Comparison of ENCODE assay signal across 8 cellular contexts in genomic region chr17:8376302-8377067, GRCh38.
DNase-seq lines count a peak whose midpoint lies in the region; ATAC-seq and TF ChIP-seq lines count a peak whose summit lies in the region.

TSS of gene KRABD2 (minus strand) at chr17:8376704.

- POLR2A ChIA-PET in Caco-2 (lab: Charles Lee) = interaction anchor here (0.6 to 0.7 kb wide), 2 partner anchors 46 to 81 kb away, joined by 4 read pairs; partner anchors contain the start of gene SLC25A35
- POLR2A ChIA-PET in naive thymus-derived CD4-positive, alpha-beta T cell (lab: Charles Lee) = interaction anchor here (0.6 to 1.6 kb wide), 10 partner anchors 9 to 802 kb away, joined by 3 to 6 read pairs (median 4); partner anchors contain the start of genes NDEL1 and SLC25A35

- no TSS peak for BruUV-seq in Caco-2 (replicated peaks; lab: Mats Ljungman, UMichigan)

- H4K20me1 ChIP-seq in fibroblast of lung (ENCODE audit: control insufficient read depth, extremely low read depth, insufficient read depth, low read length) = no peaks in the 10 kb centered on the region

- CTCF ChIA-PET in Caco-2 (lab: Charles Lee) = interaction anchor here (1.1 kb wide), 1 partner anchor 7 kb away, joined by 4 read pairs; no protein-coding TSS in a partner anchor
- CTCF ChIA-PET in naive thymus-derived CD4-positive, alpha-beta T cell (lab: Charles Lee) = interaction anchor here (0.5 to 1.9 kb wide), 6 partner anchors 9 to 899 kb away, joined by 3 to 7 read pairs (median 4); no protein-coding TSS in a partner anchor

- H3K36me3 ChIP-seq in Caco-2 (ENCODE audit: control insufficient read depth, insufficient read depth, low read length) (no peaks in the 10 kb centered on the region; the same call in 1 of the 2 replicates), Peyer's patch (peaks cover 0 to 48% (median 0%) of the 10 kb centered on the region in 3 donors), fibroblast of lung (ENCODE audit: control insufficient read depth, insufficient read depth, low read length) (peaks cover 9% of the 10 kb centered on the region)
- H3K36me3 ChIP-seq in naive thymus-derived CD4-positive, alpha-beta T cell (ENCODE audit: control insufficient read depth in 2 of 3, insufficient read depth in 3 of 3, low read length in 3 of 3) = peaks cover 26 to 46% (median 36%) of the 10 kb centered on the region in 3 experiments

- H3K4me2 ChIP-seq in fibroblast of lung (ENCODE audit: extremely low read depth, insufficient read depth, low read length) = peak within 1 kb of the TSS; percentile 74

- peak within 1 kb of the TSS; percentile 40 for H3K4me3 ChIP-seq in Caco-2 (ENCODE audit: low read depth, low read length)
- peak within 1 kb of the TSS; percentile 50 to 79 (median 68) for H3K4me3 ChIP-seq in Peyer's patch
- peak within 1 kb of the TSS; percentile 56 to 88 (median 71) for H3K4me3 ChIP-seq in fibroblast of lung (replicated peaks in 1 of 4; ENCODE audit: control extremely low read depth in 1 of 4, insufficient read depth in 1 of 4, low read depth in 3 of 4, low read length in 4 of 4)
- peak within 1 kb of the TSS; percentile 87 for H3K4me3 ChIP-seq in naive thymus-derived CD4-positive, alpha-beta T cell (ENCODE audit: low read length)

- peak within 1 kb of the TSS; percentile 78 to 84 (median 80) for H3K27ac ChIP-seq in Peyer's patch
- peak within 1 kb of the TSS; percentile 59 for H3K27ac ChIP-seq in fibroblast of lung (ENCODE audit: insufficient read depth, low read length)
- H3K27ac ChIP-seq in naive thymus-derived CD4-positive, alpha-beta T cell (ENCODE audit: low read depth, low read length) = peak within 1 kb of the TSS; percentile 80

- ATAC-seq in GM21423 (IDR thresholded peaks at IDR 0.05; ENCODE audit: unreplicated experiment) = peak; percentile 85
- ATAC-seq in naive thymus-derived CD4-positive, alpha-beta T cell = peak; percentile 100
- ATAC-seq in stimulated activated effector memory CD8-positive, alpha-beta T cell treated with anti-CD3 and anti-CD28 coated beads, Interleukin-12 subunit alpha, Interleukin-12 subunit beta, amount 100 ng/mL, for 72 hours = peak; percentile 98

- H3K4me1 ChIP-seq in Caco-2 (no peaks in the 10 kb centered on the region), Peyer's patch (peaks cover 0 to 36% (median 12%) of the 10 kb centered on the region in 4 donors), fibroblast of lung (ENCODE audit: control insufficient read depth, extremely low read depth, insufficient read depth, low read length) (peaks cover 3% of the 10 kb centered on the region)
- peaks cover 28 to 32% of the 10 kb centered on the region in 2 donors for H3K4me1 ChIP-seq in naive thymus-derived CD4-positive, alpha-beta T cell (ENCODE audit: control insufficient read depth in 2 of 2, insufficient read depth in 2 of 2, low read length in 2 of 2)

- H3K27ac Mint-ChIP-seq in Caco-2 (ENCODE audit: unreplicated experiment) = peak within 1 kb of the TSS; percentile 50
- H3K27ac Mint-ChIP-seq in naive thymus-derived CD4-positive, alpha-beta T cell = peak within 1 kb of the TSS; percentile 62 to 94 (median 92)
- H3K27ac Mint-ChIP-seq in stimulated activated effector memory CD8-positive, alpha-beta T cell treated with anti-CD3 and anti-CD28 coated beads, Interleukin-12 subunit alpha, Interleukin-12 subunit beta, amount 100 ng/mL, for 72 hours = peak within 1 kb of the TSS; percentile 51

- no peaks in the 10 kb centered on the region for H3K9me3 Mint-ChIP-seq in Caco-2 (ENCODE audit: unreplicated experiment)
- no peaks in the 10 kb centered on the region for H3K9me3 Mint-ChIP-seq in naive thymus-derived CD4-positive, alpha-beta T cell
- no peaks in the 10 kb centered on the region for H3K9me3 Mint-ChIP-seq in stimulated activated effector memory CD8-positive, alpha-beta T cell treated with anti-CD3 and anti-CD28 coated beads, Interleukin-12 subunit alpha, Interleukin-12 subunit beta, amount 100 ng/mL, for 72 hours

- no peaks in the 10 kb centered on the region for H3K27me3 Mint-ChIP-seq in Caco-2 (ENCODE audit: insufficient read depth, unreplicated experiment)
- H3K27me3 Mint-ChIP-seq in naive thymus-derived CD4-positive, alpha-beta T cell = no peaks in the 10 kb centered on the region

- H3K9ac ChIP-seq in fibroblast of lung (ENCODE audit: insufficient read depth, low read length) = peak within 1 kb of the TSS; percentile 77

- peaks cover 62% of the 10 kb centered on the region for H3K36me3 Mint-ChIP-seq in Caco-2 (ENCODE audit: insufficient read depth, unreplicated experiment)
- peaks cover 0 to 33% (median 31%) of the 10 kb centered on the region in 5 donors for H3K36me3 Mint-ChIP-seq in naive thymus-derived CD4-positive, alpha-beta T cell
- peaks cover 66% of the 10 kb centered on the region for H3K36me3 Mint-ChIP-seq in stimulated activated effector memory CD8-positive, alpha-beta T cell treated with anti-CD3 and anti-CD28 coated beads, Interleukin-12 subunit alpha, Interleukin-12 subunit beta, amount 100 ng/mL, for 72 hours

- peak; percentile 63 to 73 for TF ChIP-seq POLR2A in Peyer's patch (IDR thresholded peaks at IDR 0.05)

- H3K27me3 ChIP-seq in Caco-2 (replicated peaks; ENCODE audit: control insufficient read depth, insufficient read depth, low read length) = no peaks in the 10 kb centered on the region
- no peaks in the 10 kb centered on the region for H3K27me3 ChIP-seq in Peyer's patch
- H3K27me3 ChIP-seq in fibroblast of lung (ENCODE audit: control insufficient read depth, insufficient read depth, low read length) = no peaks in the 10 kb centered on the region
- no peaks in the 10 kb centered on the region for H3K27me3 ChIP-seq in naive thymus-derived CD4-positive, alpha-beta T cell (ENCODE audit: control insufficient read depth in 2 of 2, insufficient read depth in 2 of 2, low read length in 2 of 2)

- DNase-seq in Caco-2 (peak; percentile 69 to 74), KBM-7 (peak; percentile 92), Peyer's patch (peak; percentile 83 to 95 (median 94)), fibroblast of lung (ENCODE audit: low read depth in 2 of 2) (peak; percentile 83)
- peak; percentile 81 to 84 for DNase-seq in activated T-helper 1 cell treated with anti-CD3 and anti-CD28 coated beads, Interleukin-2, amount 50 U/mL, for 16 hours (ENCODE audit: low read depth in 1 of 2, low spot score in 1 of 2)
- DNase-seq in naive thymus-derived CD4-positive, alpha-beta T cell = peak; percentile 77 to 92 (median 85)
- peak; percentile 87 to 94 for DNase-seq in stimulated activated effector memory CD8-positive, alpha-beta T cell treated with anti-CD3 and anti-CD28 coated beads, Interleukin-12 subunit alpha, Interleukin-12 subunit beta, amount 100 ng/mL, for 72 hours (ENCODE audit: low spot score in 2 of 2)

- no peaks in the 10 kb centered on the region for H3K4me1 Mint-ChIP-seq in Caco-2 (ENCODE audit: low read depth, unreplicated experiment)
- peaks cover 32 to 61% (median 46%) of the 10 kb centered on the region in 7 donors for H3K4me1 Mint-ChIP-seq in naive thymus-derived CD4-positive, alpha-beta T cell
- peaks cover 54% of the 10 kb centered on the region for H3K4me1 Mint-ChIP-seq in stimulated activated effector memory CD8-positive, alpha-beta T cell treated with anti-CD3 and anti-CD28 coated beads, Interleukin-12 subunit alpha, Interleukin-12 subunit beta, amount 100 ng/mL, for 72 hours

- peak within 1 kb of the TSS; percentile 57 for H2AFZ ChIP-seq in fibroblast of lung (ENCODE audit: low read length)

- in situ Hi-C loops in KBM-7 (cut with MboI; ENCODE audit: low pct_unique_long_range_greater_than_20kb, low sequenced_read_pairs) = no loop called here

- intact Hi-C loops in Caco-2 (cut with micrococcal nuclease; ENCODE audit: unreplicated experiment) = no loop called here
- intact Hi-C loops in naive thymus-derived CD4-positive, alpha-beta T cell (cut with micrococcal nuclease) = loop anchor here in 1 of 2 donors (1.0 kb wide), 2 partner anchors 129 to 365 kb away; no protein-coding TSS in a partner anchor

- TF ChIP-seq CTCF in Caco-2 (IDR thresholded peaks at IDR 0.05; ENCODE audit: insufficient read depth in 1 of 2, low read depth in 1 of 2, low read length in 1 of 2, severe bottlenecking in 1 of 2, unreplicated experiment in 1 of 2) (peak in 1 of 2 experiments; percentile 22), Peyer's patch (IDR thresholded peaks at IDR 0.05) (peak; percentile 34 to 64 (median 56)), fibroblast of lung (conservative IDR thresholded peaks at IDR 0.05 in 1 of 2, IDR thresholded peaks at IDR 0.05 in 1 of 2; ENCODE audit: low read depth in 1 of 2, low read length in 2 of 2) (peak; percentile 31 to 53)

- peak within 1 kb of the TSS; percentile 68 for H3K4me3 Mint-ChIP-seq in Caco-2 (ENCODE audit: unreplicated experiment)
- peak within 1 kb of the TSS; percentile 82 to 96 (median 90) for H3K4me3 Mint-ChIP-seq in naive thymus-derived CD4-positive, alpha-beta T cell
- peak within 1 kb of the TSS; percentile 75 for H3K4me3 Mint-ChIP-seq in stimulated activated effector memory CD8-positive, alpha-beta T cell treated with anti-CD3 and anti-CD28 coated beads, Interleukin-12 subunit alpha, Interleukin-12 subunit beta, amount 100 ng/mL, for 72 hours

- no peaks in the 10 kb centered on the region for H3K9me3 ChIP-seq in Caco-2
- H3K9me3 ChIP-seq in Peyer's patch = no peaks in the 10 kb centered on the region
- H3K9me3 ChIP-seq in fibroblast of lung (ENCODE audit: control insufficient read depth, insufficient read depth, low read depth, low read length) = no peaks in the 10 kb centered on the region
- H3K9me3 ChIP-seq in naive thymus-derived CD4-positive, alpha-beta T cell (ENCODE audit: control insufficient read depth in 2 of 3, low read length in 3 of 3) = no peaks in the 10 kb centered on the region

- peaks cover 26% of the 10 kb centered on the region for H3K79me2 ChIP-seq in fibroblast of lung (ENCODE audit: control insufficient read depth, insufficient read depth, low read length)

Comparison
In these comparisons a context has a peak if more than half of its experiments do, and no peak if none do; other contexts are left out.
1. Peak in every context shown above with its lines: DNase-seq, ATAC-seq, H3K4me3 ChIP-seq and H3K27ac ChIP-seq.